Comparison of ENCODE assay signal across 23 cellular contexts in genomic region chr11:15617126-15617525, GRCh38.
A peak's percentile ranks its signal among the peaks of the same experiment; 100 is the strongest.
DNase-seq lines count a peak whose midpoint lies in the region; ATAC-seq and TF ChIP-seq lines count a peak whose summit lies in the region.
"Had no signal": no experiment of that assay in that cellular context is flagged by ENCODE, and none has a peak within 500 bp of the region (broad histone marks: within the 10 kb centered on the region; RNA-seq: fewer than 3 reads in every experiment).

No MANE protein-coding gene starts in this region.

- no peak overlapping the region for H3K4me3 Mint-ChIP-seq in WTC11
- H3K4me3 Mint-ChIP-seq: CD4-positive, CD25-positive, alpha-beta regulatory T cell had no signal

- no peaks in the 10 kb centered on the region for H3K36me3 ChIP-seq in brain microvascular endothelial cell (replicated peaks)

- POLR2A ChIA-PET in WTC11 (lab: Charles Lee), result no interaction called here

- no peak overlapping the region for H3K27ac Mint-ChIP-seq in WTC11
- no peak overlapping the region for H3K27ac Mint-ChIP-seq in activated naive CD4-positive, alpha-beta T cell treated with anti-CD3 and anti-CD28 coated beads, Interleukin-2, amount 50 U/mL, for 72 hours
- H3K27ac Mint-ChIP-seq: CD4-positive, CD25-positive, alpha-beta regulatory T cell had no signal

- no peak overlapping the region for H3K27ac ChIP-seq in brain microvascular endothelial cell
- H3K27ac ChIP-seq: SK-N-MC had no signal

- ATAC-seq in WTC11, result no peak
- no peak for ATAC-seq in activated naive CD4-positive, alpha-beta T cell treated with anti-CD3 and anti-CD28 coated beads, Interleukin-2, amount 50 U/mL, for 72 hours
- ATAC-seq: HepG2, K562 had no signal

- H3K27me3 ChIP-seq in brain microvascular endothelial cell (replicated peaks), result no peaks in the 10 kb centered on the region

- H3K4me1 Mint-ChIP-seq in WTC11, result peaks cover 22% of the 10 kb centered on the region
- H3K4me1 Mint-ChIP-seq: CD4-positive, CD25-positive, alpha-beta regulatory T cell had no signal

- H3K9me3 Mint-ChIP-seq in WTC11, result peaks cover 6% of the 10 kb centered on the region; the same call in 1 of the 2 replicates
- H3K9me3 Mint-ChIP-seq in activated naive CD4-positive, alpha-beta T cell treated with anti-CD3 and anti-CD28 coated beads, Interleukin-2, amount 50 U/mL, for 72 hours, result no peaks in the 10 kb centered on the region

- no peaks in the 10 kb centered on the region; the same call in 1 of the 2 replicates for H3K27me3 Mint-ChIP-seq in WTC11 (ENCODE audit: low read depth)
- H3K27me3 Mint-ChIP-seq: CD4-positive, CD25-positive, alpha-beta regulatory T cell had no signal

- CTCF ChIA-PET in WTC11 (lab: Charles Lee), result interaction anchor here (1.0 kb wide), 1 partner anchor 13 kb away, joined by 4 read pairs; no protein-coding TSS in a partner anchor

- TF ChIP-seq CTCF in brain microvascular endothelial cell (IDR thresholded peaks at IDR 0.05; ENCODE audit: low read depth, low read length, missing control alignments) (no peak), WTC11 (IDR thresholded peaks at IDR 0.05) (no peak)

- in situ Hi-C loops in brain microvascular endothelial cell (cut with HindIII; ENCODE audit: low pct_ligation_motif_present, low sequenced_read_pairs), result no loop called here

- no peak overlapping the region for H3K4me3 ChIP-seq in brain microvascular endothelial cell (ENCODE audit: low read depth, low read length)
- H3K4me3 ChIP-seq: K562, SK-N-MC had no signal

- no peaks in the 10 kb centered on the region for H3K36me3 Mint-ChIP-seq in WTC11
- H3K36me3 Mint-ChIP-seq in activated naive CD4-positive, alpha-beta T cell treated with anti-CD3 and anti-CD28 coated beads, Interleukin-2, amount 50 U/mL, for 72 hours, result no peaks in the 10 kb centered on the region
- H3K36me3 Mint-ChIP-seq: CD4-positive, CD25-positive, alpha-beta regulatory T cell had no signal

- DNase-seq in SIG-M5 treated with dmso at 0.1 percent for 504 hours (lab: John Stamatoyannopoulos, UW; ENCODE audit: unreplicated experiment) (peak; percentile 30), SIG-M5 (lab: John Stamatoyannopoulos, UW) (no peak), NOMO-1 treated with DMSO at 0.1 percent for 48 hours (lab: John Stamatoyannopoulos, UW; ENCODE audit: unreplicated experiment) (peak; percentile 17), fibroblast of gingiva (ENCODE audit: low read depth) (peak; percentile 33), brain microvascular endothelial cell (no peak), WTC11 (ENCODE audit: low spot score) (no peak)
- no peak for DNase-seq in activated naive CD4-positive, alpha-beta T cell treated with anti-CD3 and anti-CD28 coated beads, Interleukin-2, amount 50 U/mL, for 72 hours (ENCODE audit: low spot score in 2 of 2)
- DNase-seq in stimulated activated naive CD4-positive, alpha-beta T cell (lab: John Stamatoyannopoulos, UW), result no peak
- DNase-seq: CD4-positive, CD25-positive, alpha-beta regulatory T cell; DMS153; DND-41; Kasumi-1; NCI-H1048; NCI-H1417 treated with DMSO at 0.1 percent for 48 hours; NCI-H1694 treated with DMSO at 0.1 percent for 48 hours; NCI-H2081; NCI-H2227 treated with DMSO at 0.1 percent for 48 hours; NCI-H526 treated with DMSO at 0.1 percent for 48 hours; Right ventricle myocardium superior; RPMI8226 had no signal

TF ChIP-seq in WTC11, 78 proteins besides CTCF, POLR2A, EP300 and RAD21:
- no peak for TF ChIP-seq SP1 (CRISPR knock-in tag; conservative IDR thresholded peaks at IDR 0.05)
- TF ChIP-seq MLX (CRISPR knock-in tag; IDR thresholded peaks at IDR 0.05), result no peak
- TF ChIP-seq ATF6 (CRISPR knock-in tag; IDR thresholded peaks at IDR 0.05), result no peak
- TF ChIP-seq ZNF425 (CRISPR knock-in tag; conservative IDR thresholded peaks at IDR 0.05), result no peak
- no peak for TF ChIP-seq NFE2L1 (CRISPR knock-in tag; IDR thresholded peaks at IDR 0.05)
- no peak for TF ChIP-seq ZNF532 (CRISPR knock-in tag; IDR thresholded peaks at IDR 0.05; ENCODE audit: borderline replicate concordance)
- no peak for TF ChIP-seq E2F4 (CRISPR knock-in tag; IDR thresholded peaks at IDR 0.05; ENCODE audit: borderline replicate concordance, low read depth)
- no peak for TF ChIP-seq ELF4 (CRISPR knock-in tag; IDR thresholded peaks at IDR 0.05; ENCODE audit: low read depth)
- TF ChIP-seq ZBTB21 (CRISPR knock-in tag; IDR thresholded peaks at IDR 0.05; ENCODE audit: borderline replicate concordance), result no peak

Comparison
In these comparisons a context has a peak if more than half of its experiments do, and no peak if none do; other contexts are left out.
1. DNase-seq: peak in SIG-M5 treated with dmso at 0.1 percent for 504 hours (single experiment), NOMO-1 treated with DMSO at 0.1 percent for 48 hours (single experiment) and fibroblast of gingiva (single experiment); none in SIG-M5 (single experiment), brain microvascular endothelial cell (single experiment), WTC11 (single experiment), activated naive CD4-positive, alpha-beta T cell treated with anti-CD3 and anti-CD28 coated beads, Interleukin-2, amount 50 U/mL, for 72 hours (0 of 2) and stimulated activated naive CD4-positive, alpha-beta T cell (0 of 6).